In genomic region chr12:57723630-57723962, GRCh38 we compare ENCODE assay signal across 16 cellular contexts. TPM values are rescaled to one million over a fixed set of nuclear protein-coding genes. Genes with fewer than 3 reads are reported as not detected.
DNase-seq lines count a peak whose midpoint lies in the region; ATAC-seq and TF ChIP-seq lines count a peak whose summit lies in the region.
"Had no signal": no experiment of that assay in that cellular context is flagged by ENCODE, and none has a peak within 500 bp of the region (broad histone marks: within the 10 kb centered on the region; RNA-seq: fewer than 3 reads in every experiment).

No MANE protein-coding gene starts in this region.

- no peak overlapping the region for H3K4me2 ChIP-seq in osteoblast (ENCODE audit: insufficient read depth, low read length)
- H3K4me2 ChIP-seq: SK-N-SH had no signal

- H3K9me3 Mint-ChIP-seq in activated naive CD4-positive, alpha-beta T cell treated with anti-CD3 and anti-CD28 coated beads, Interleukin-2, amount 50 U/mL, for 72 hours = no peaks in the 10 kb centered on the region
- no peaks in the 10 kb centered on the region for H3K9me3 Mint-ChIP-seq in effector memory CD8-positive, alpha-beta T cell

- peak overlapping the region; percentile 29 to 81 for H3K27ac Mint-ChIP-seq in activated naive CD4-positive, alpha-beta T cell treated with anti-CD3 and anti-CD28 coated beads, Interleukin-2, amount 50 U/mL, for 72 hours
- H3K27ac Mint-ChIP-seq in effector memory CD8-positive, alpha-beta T cell = peak overlapping the region; percentile 60 to 84

- H3K27ac ChIP-seq in osteoblast (ENCODE audit: low read depth, low read length) = no peak overlapping the region

- ATAC-seq in activated naive CD4-positive, alpha-beta T cell treated with anti-CD3 and anti-CD28 coated beads, Interleukin-2, amount 50 U/mL, for 72 hours = no peak
- no peak for ATAC-seq in effector memory CD8-positive, alpha-beta T cell (replicated peaks)
- ATAC-seq in HG02973 (IDR thresholded peaks at IDR 0.05; ENCODE audit: unreplicated experiment) (no peak), HG03460 (IDR thresholded peaks at IDR 0.05; ENCODE audit: unreplicated experiment) (no peak), GM19455 (IDR thresholded peaks at IDR 0.05; ENCODE audit: unreplicated experiment) (no peak)
- ATAC-seq: HepG2, Panc1 had no signal

- H3K9me3 ChIP-seq in osteoblast (ENCODE audit: low read depth, low read length) = no peaks in the 10 kb centered on the region
- H3K9me3 ChIP-seq: SK-N-SH had no signal

- H3K79me2 ChIP-seq in osteoblast (ENCODE audit: insufficient read depth, low read length) = no peaks in the 10 kb centered on the region

- TF ChIP-seq CTCF in GM10266 (IDR thresholded peaks at IDR 0.05; ENCODE audit: control insufficient read depth, insufficient read depth, low read depth, missing control alignments) = no peak
- no peak for TF ChIP-seq CTCF in osteoblast (IDR thresholded peaks at IDR 0.05; ENCODE audit: extremely low read depth, low read depth, low read length)

- DNase-seq in activated naive CD4-positive, alpha-beta T cell treated with anti-CD3 and anti-CD28 coated beads, Interleukin-2, amount 50 U/mL, for 72 hours (ENCODE audit: low spot score in 2 of 2) = no peak
- DNase-seq in activated naive CD4-positive, alpha-beta T cell (lab: John Stamatoyannopoulos, UW) = no peak
- DNase-seq in GM10266 (ENCODE audit: extremely low spot score) (peak; percentile 16), osteoblast (ENCODE audit: insufficient read length, low spot score, missing footprints) (peak; percentile 65)
- DNase-seq in effector memory CD8-positive, alpha-beta T cell = no peak
- DNase-seq: DND-41, GDM1, NCI-H1048, NCI-H2081 treated with DMSO at 0.1 percent for 48 hours, NCI-H226, SK-N-SH had no signal

- H3K36me3 ChIP-seq in osteoblast (ENCODE audit: insufficient read depth, low read length) = peaks cover 12% of the 10 kb centered on the region

- no peak overlapping the region for H2AFZ ChIP-seq in osteoblast (ENCODE audit: low read length)

- no peak overlapping the region for H3K4me3 Mint-ChIP-seq in effector memory CD8-positive, alpha-beta T cell

- H3K27me3 Mint-ChIP-seq in effector memory CD8-positive, alpha-beta T cell = no peaks in the 10 kb centered on the region

- H3K27me3 ChIP-seq in osteoblast (ENCODE audit: insufficient read depth, low read length) = peaks cover 5% of the 10 kb centered on the region

- H3K4me1 ChIP-seq in osteoblast (ENCODE audit: insufficient read depth, low read length) = peaks cover 4% of the 10 kb centered on the region

- peaks cover 22 to 32% of the 10 kb centered on the region in 2 donors for H3K4me1 Mint-ChIP-seq in effector memory CD8-positive, alpha-beta T cell (ENCODE audit: low read depth in 2 of 2)

- no peak overlapping the region for H3K4me3 ChIP-seq in osteoblast (ENCODE audit: insufficient read depth, low read length)

- peaks cover 4 to 14% of the 10 kb centered on the region in 2 donors for H3K36me3 Mint-ChIP-seq in activated naive CD4-positive, alpha-beta T cell treated with anti-CD3 and anti-CD28 coated beads, Interleukin-2, amount 50 U/mL, for 72 hours
- H3K36me3 Mint-ChIP-seq in effector memory CD8-positive, alpha-beta T cell (ENCODE audit: insufficient read depth) = peaks cover 60% of the 10 kb centered on the region

- peaks cover 2% of the 10 kb centered on the region for H4K20me1 ChIP-seq in osteoblast (ENCODE audit: insufficient read depth, low read length)

RNA-seq across cellular contexts. Expression of gene AGAP2, which starts 14.9 kb away (rescaled TPM):
- 10 to 100 TPM; 28.9 to 38.4 TPM for total RNA-seq in activated naive CD4-positive, alpha-beta T cell treated with anti-CD3 and anti-CD28 coated beads, Interleukin-2, amount 50 U/mL, for 72 hours
- 0.29 and 0.72 TPM in 2 replicates for total RNA-seq in osteoblast

RNA-seq across cellular contexts. Expression of gene TSPAN31, which starts 21.2 kb away (rescaled TPM):
- total RNA-seq in activated naive CD4-positive, alpha-beta T cell treated with anti-CD3 and anti-CD28 coated beads, Interleukin-2, amount 50 U/mL, for 72 hours = 10 to 100 TPM in 1 of 2 donors, 1 to 10 TPM in 1; 9.7 to 15.1 TPM
- total RNA-seq in osteoblast = 37.4 and 41.6 TPM in 2 replicates

RNA-seq across cellular contexts. Expression of gene CDK4, which starts 28.5 kb away (rescaled TPM):
- 100 to 1,000 TPM; 183 to 191 TPM for total RNA-seq in activated naive CD4-positive, alpha-beta T cell treated with anti-CD3 and anti-CD28 coated beads, Interleukin-2, amount 50 U/mL, for 72 hours
- total RNA-seq in osteoblast = 275 and 293 TPM in 2 replicates

RNA-seq across cellular contexts. Expression of gene OS9, which starts 29.7 kb away (rescaled TPM):
- 100 to 1,000 TPM in 1 of 2 donors, 10 to 100 TPM in 1; 87.1 to 116 TPM for total RNA-seq in activated naive CD4-positive, alpha-beta T cell treated with anti-CD3 and anti-CD28 coated beads, Interleukin-2, amount 50 U/mL, for 72 hours
- total RNA-seq in osteoblast = 152 and 211 TPM in 2 replicates

RNA-seq across cellular contexts. Expression of gene MARCHF9, which starts 31.3 kb away (rescaled TPM):
- total RNA-seq in activated naive CD4-positive, alpha-beta T cell treated with anti-CD3 and anti-CD28 coated beads, Interleukin-2, amount 50 U/mL, for 72 hours = 10 to 100 TPM; 17.4 to 26.4 TPM
- total RNA-seq in osteoblast = 0.59 and 0.72 TPM in 2 replicates

Comparison
In these comparisons a context has a peak if more than half of its experiments do, and no peak if none do; other contexts are left out.
1. DNase-seq: peak in GM10266 (single experiment) and osteoblast (single experiment); none in activated naive CD4-positive, alpha-beta T cell treated with anti-CD3 and anti-CD28 coated beads, Interleukin-2, amount 50 U/mL, for 72 hours (0 of 2), activated naive CD4-positive, alpha-beta T cell (0 of 4) and effector memory CD8-positive, alpha-beta T cell (0 of 3).
2. RNA of gene AGAP2, which starts 14.9 kb away (total RNA-seq): 28.9 to 38.4 TPM in activated naive CD4-positive, alpha-beta T cell treated with anti-CD3 and anti-CD28 coated beads, Interleukin-2, amount 50 U/mL, for 72 hours; 0.29 to 0.72 TPM in osteoblast; every median in the first group is over 10 times any median in the second.